ENCODE assay signal across 8 cellular contexts in the genomic region with DNA sequence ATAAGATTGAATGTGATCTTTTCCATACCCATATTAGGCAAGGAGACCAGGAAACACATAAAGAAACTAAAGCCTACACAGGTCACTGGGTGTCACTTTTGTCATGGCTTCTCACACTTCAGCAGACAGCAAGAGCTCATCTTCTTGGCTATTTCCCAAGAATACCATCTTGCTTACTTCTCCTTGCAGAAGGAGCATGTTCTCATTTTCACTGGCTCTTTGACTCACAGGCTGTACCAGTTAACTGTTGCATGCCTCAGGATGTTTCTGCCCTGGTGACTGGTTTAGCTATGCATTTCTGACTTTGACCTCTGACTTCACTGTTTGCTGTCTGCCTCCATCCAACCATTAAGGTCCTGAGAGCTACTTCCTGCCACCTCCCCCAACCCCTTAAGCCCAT. TPM values are rescaled to one million over a fixed set of nuclear protein-coding genes. Genes with fewer than 3 reads are reported as not detected.
DNase-seq lines count a peak whose midpoint lies in the region; ATAC-seq and TF ChIP-seq lines count a peak whose summit lies in the region.

No MANE protein-coding gene starts in this region.

- H3K79me2 ChIP-seq in OCI-LY7 (ENCODE audit: insufficient read depth, low read depth, low read length) = no peaks in the 10 kb centered on the region

- POLR2A ChIA-PET in OCI-LY7 (lab: Charles Lee) = interaction anchor here (0.5 to 5.1 kb wide), 9 partner anchors 8 to 1401 kb away, joined by 3 to 45 read pairs (median 4); a partner anchor contains a TSS

- TF ChIP-seq CTCF in OCI-LY7 (conservative IDR thresholded peaks at IDR 0.05; ENCODE audit: low read length) (no peak), foreskin keratinocyte (conservative IDR thresholded peaks at IDR 0.05) (no peak), esophagus squamous epithelium (IDR thresholded peaks at IDR 0.05) (no peak)

- H4K20me1 ChIP-seq in OCI-LY7 (ENCODE audit: insufficient read depth, low read length) = no peaks in the 10 kb centered on the region

- H3K4me1 ChIP-seq in OCI-LY7 (ENCODE audit: insufficient read depth, low read length, poor library complexity, severe bottlenecking) (peaks cover 58% of the 10 kb centered on the region), foreskin keratinocyte (peaks cover 12% of the 10 kb centered on the region), skeletal muscle satellite cell (ENCODE audit: control insufficient read depth, insufficient read depth, low read length) (peaks cover 36% of the 10 kb centered on the region), esophagus squamous epithelium (no peaks in the 10 kb centered on the region)

- DNase-seq in OCI-LY7 (ENCODE audit: low spot score) = peak; percentile 83
- peak; percentile 66 to 79 for DNase-seq in foreskin keratinocyte
- no peak for DNase-seq in esophagus squamous epithelium (lab: John Stamatoyannopoulos, UW)
- no peak for DNase-seq in DMS153 (lab: John Stamatoyannopoulos, UW)
- no peak for DNase-seq in NCI-H1105 treated with DMSO at 0.1 percent for 48 hours (lab: John Stamatoyannopoulos, UW)

- H2AFZ ChIP-seq in OCI-LY7 (ENCODE audit: low read length) = peak overlapping the region; percentile 91

- TF ChIP-seq POLR2A in esophagus squamous epithelium (IDR thresholded peaks at IDR 0.05) = peak in 1 of 4 donors; percentile 14

- H3K4me3 ChIP-seq in OCI-LY7 (ENCODE audit: low read depth, low read length, poor library complexity, severe bottlenecking) (peak overlapping the region; percentile 24), skeletal muscle satellite cell (ENCODE audit: low read length) (no peak overlapping the region), esophagus squamous epithelium (no peak overlapping the region)

- H3K9ac ChIP-seq in skeletal muscle satellite cell (ENCODE audit: low read depth, low read length) = peak overlapping the region; percentile 25

- H3K9me2 ChIP-seq in OCI-LY7 (ENCODE audit: insufficient read depth, low read length) = no peaks in the 10 kb centered on the region

- H3K4me2 ChIP-seq in OCI-LY7 (ENCODE audit: low read length) (peak overlapping the region; percentile 52), skeletal muscle satellite cell (ENCODE audit: low read length) (peak overlapping the region; percentile 18)

- H3K36me3 ChIP-seq in OCI-LY7 (ENCODE audit: insufficient read depth, low read length) (no peaks in the 10 kb centered on the region; the same call in 1 of the 2 replicates), skeletal muscle satellite cell (ENCODE audit: insufficient read depth, low read length) (no peaks in the 10 kb centered on the region), esophagus squamous epithelium (no peaks in the 10 kb centered on the region)

- ATAC-seq in GM18868 (IDR thresholded peaks at IDR 0.05; ENCODE audit: unreplicated experiment) (peak; percentile 97), HG02970 (IDR thresholded peaks at IDR 0.05; ENCODE audit: low FRiP score, unreplicated experiment) (peak; percentile 63), foreskin keratinocyte (peak; percentile 83)

- H3K27me3 ChIP-seq in foreskin keratinocyte (no peaks in the 10 kb centered on the region), skeletal muscle satellite cell (ENCODE audit: control insufficient read depth, insufficient read depth, low read length) (no peaks in the 10 kb centered on the region), esophagus squamous epithelium (no peaks in the 10 kb centered on the region)

- CTCF ChIA-PET in OCI-LY7 (lab: Charles Lee; ENCODE audit: unreplicated experiment) = interaction anchor here (2.3 kb wide), 1 partner anchor 40 kb away, joined by 8 read pairs; a partner anchor contains a TSS

- H3K27ac ChIP-seq in OCI-LY7 (ENCODE audit: low read depth, low read length, poor library complexity, severe bottlenecking) = peak overlapping the region; percentile 72
- no peak overlapping the region for H3K27ac ChIP-seq in foreskin keratinocyte
- no peak overlapping the region for H3K27ac ChIP-seq in esophagus squamous epithelium

- H3K9me3 ChIP-seq in OCI-LY7 (ENCODE audit: low read length) = no peaks in the 10 kb centered on the region
- H3K9me3 ChIP-seq in skeletal muscle satellite cell (replicated peaks; ENCODE audit: low read length) = no peaks in the 10 kb centered on the region
- no peaks in the 10 kb centered on the region for H3K9me3 ChIP-seq in esophagus squamous epithelium

- BruUV-seq in OCI-LY7 (replicated peaks; lab: Mats Ljungman, UMichigan) = no TSS peak

- intact Hi-C loops in OCI-LY7 (cut with micrococcal nuclease; ENCODE audit: unreplicated experiment) (no loop called here), esophagus squamous epithelium (cut with DNase I) (no loop called here)

RNA-seq across cellular contexts. Expression of a gene that starts 40.3 kb away (rescaled TPM):
- 32.5 and 33.5 TPM in 2 replicates for total RNA-seq in OCI-LY7 (2014; rRNA removed; shearing (Covaris generic))
- total RNA-seq in OCI-LY7 (2022) (32.9 and 35.8 TPM in 2 replicates), foreskin keratinocyte (13.6 and 15.5 TPM in 2 replicates), esophagus squamous epithelium (10 to 100 TPM; 36.7 to 67.9 (median 47.8) TPM)
- polyA plus RNA-seq in foreskin keratinocyte = 3.6 and 4.7 TPM in 2 replicates
- total RNA-seq in skeletal muscle satellite cell (2012; rRNA removed) = 16.8 and 25.1 TPM in 2 replicates

Comparison
In these comparisons a context has a peak if more than half of its experiments do, and no peak if none do; other contexts are left out.
1. DNase-seq: peak in OCI-LY7 (single experiment) and foreskin keratinocyte (2 of 2); none in esophagus squamous epithelium (single experiment), DMS153 (single experiment) and NCI-H1105 treated with DMSO at 0.1 percent for 48 hours (single experiment).
2. Peak in every context shown above with its lines, with median percentiles within 50 percentile points of each other: ATAC-seq.